In the genomic region with DNA sequence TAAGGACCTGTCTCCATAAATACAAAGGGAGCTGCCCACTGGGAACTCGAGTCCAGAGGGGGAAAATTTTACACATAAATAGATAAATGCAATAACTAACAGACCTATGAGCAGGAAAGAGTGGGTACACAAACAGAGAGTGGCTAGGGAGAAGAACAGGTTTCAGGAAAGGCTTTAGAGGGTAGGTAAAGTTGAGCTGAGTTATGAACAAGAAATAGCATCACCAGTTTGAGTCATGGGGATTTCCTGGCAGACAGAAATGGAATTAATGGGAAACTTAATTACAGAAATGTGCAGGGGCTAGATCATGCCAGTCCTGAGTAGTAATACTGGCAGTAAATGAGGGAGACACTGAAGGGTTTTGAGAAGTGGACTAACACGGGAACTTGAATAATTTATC, we compare ENCODE assay signal across 18 cellular contexts. TPM values are rescaled to one million over a fixed set of nuclear protein-coding genes. Genes with fewer than 3 reads are reported as not detected.
DNase-seq lines count a peak whose midpoint lies in the region; ATAC-seq and TF ChIP-seq lines count a peak whose summit lies in the region.
"Had no signal": no experiment of that assay in that cellular context is flagged by ENCODE, and none has a peak within 500 bp of the region (broad histone marks: within the 10 kb centered on the region; RNA-seq: fewer than 3 reads in every experiment).

No MANE protein-coding gene starts in this region.

- no peak overlapping the region for H3K4ac ChIP-seq in mesendoderm (ENCODE audit: low read depth, low read length)

- no peak overlapping the region for H2BK5ac ChIP-seq in mesendoderm (ENCODE audit: low read length)

- no peak overlapping the region for H2BK15ac ChIP-seq in mesendoderm (replicated peaks; ENCODE audit: low read depth)

- H4K8ac ChIP-seq in mesendoderm (ENCODE audit: low read depth, low read length) = no peak overlapping the region

- no CpG with 5 or more reads among the region's 2 CpGs for WGBS in mesendoderm (ENCODE audit: extremely low coverage, insufficient coverage, low lambda C conversion rate)

- TF ChIP-seq CTCF in VCaP (conservative IDR thresholded peaks at IDR 0.05) = no peak

- no peaks in the 10 kb centered on the region for H3K36me3 ChIP-seq in mesendoderm (ENCODE audit: control insufficient read depth, insufficient read depth, low read length)

- no peaks in the 10 kb centered on the region for H3K79me2 ChIP-seq in mesendoderm (ENCODE audit: control insufficient read depth, insufficient read depth, low read length)

- H3K18ac ChIP-seq in mesendoderm (ENCODE audit: low read length) = no peak overlapping the region

- no peak overlapping the region for H3K4me2 ChIP-seq in mesendoderm (ENCODE audit: low read length)

- ATAC-seq in Right ventricle myocardium inferior = no peak
- ATAC-seq in HG02884 (IDR thresholded peaks at IDR 0.05; ENCODE audit: unreplicated experiment) = no peak
- ATAC-seq: CD8-positive, alpha-beta T cell had no signal

- H3K27ac ChIP-seq in VCaP (peak overlapping the region; percentile 67), epithelial cell of prostate (no peak overlapping the region), mesendoderm (ENCODE audit: low read depth, low read length) (no peak overlapping the region)
- H3K27ac ChIP-seq: 22Rv1, GM23248 had no signal

- H3K4me3 ChIP-seq in mesendoderm (ENCODE audit: low read length) = no peak overlapping the region
- H3K4me3 ChIP-seq: GM23248 had no signal

- intact Hi-C loops in Right ventricle myocardium inferior (cut with DNase I) = no loop called here

- H3K9ac ChIP-seq in mesendoderm (ENCODE audit: low read length) = no peak overlapping the region
- H3K9ac ChIP-seq: GM23248 had no signal

- H3K23ac ChIP-seq in mesendoderm (ENCODE audit: low read length) = no peak overlapping the region

- H3K4me1 ChIP-seq in mesendoderm (ENCODE audit: control insufficient read depth, low read depth, low read length) = peaks cover 5% of the 10 kb centered on the region

- H3K56ac ChIP-seq in mesendoderm (ENCODE audit: low read length) = no peak overlapping the region

- no peak overlapping the region for H4K5ac ChIP-seq in mesendoderm (ENCODE audit: low read length)

- no peak overlapping the region for H2BK120ac ChIP-seq in mesendoderm (ENCODE audit: low read depth, low read length)

- H3K79me1 ChIP-seq in mesendoderm (ENCODE audit: low read length) = no peaks in the 10 kb centered on the region

- no peak overlapping the region for H2AK5ac ChIP-seq in mesendoderm (ENCODE audit: low read length)

- DNase-seq in NCI-H1092 treated with DMSO at 0.1 percent for 48 hours (lab: John Stamatoyannopoulos, UW) = peak; percentile 23
- no peak for DNase-seq in NCI-H1092 (lab: John Stamatoyannopoulos, UW)
- peak; percentile 5 for DNase-seq in epithelial cell of prostate (ENCODE audit: low read depth, low spot score)
- peak; percentile 2 for DNase-seq in renal cortical epithelial cell (ENCODE audit: low read depth)
- DNase-seq in Right ventricle myocardium inferior (ENCODE audit: missing footprints) = no peak
- no peak for DNase-seq in mesendoderm
- DNase-seq: CD8-positive, alpha-beta T cell; COR-L47; DMS153; DMS79 treated with DMSO at 0.1 percent for 48 hours; EL; GM23248 had no signal

- H3K27me3 ChIP-seq in mesendoderm (ENCODE audit: insufficient read depth, low read length, poor library complexity) = peaks cover 5% of the 10 kb centered on the region

RNA-seq across cellular contexts. Expression of a gene that starts 58.0 kb away (rescaled TPM):
- not detected in 2 replicates for total RNA-seq in renal cortical epithelial cell
- not detected for total RNA-seq in Right ventricle myocardium inferior
- not detected for polyA plus RNA-seq in mesendoderm (2013, experiment 1 of 2)
- 0.03 TPM for polyA plus RNA-seq in mesendoderm (2013, experiment 2 of 2)
- total RNA-seq: CD8-positive, alpha-beta T cell; GM23248; HT-29 had no signal
- polyA plus RNA-seq: BJ, CD14-positive monocyte, GM23248 had no signal

Comparison
In these comparisons a context has a peak if more than half of its experiments do, and no peak if none do; other contexts are left out.
1. DNase-seq: peak in NCI-H1092 treated with DMSO at 0.1 percent for 48 hours (single experiment), epithelial cell of prostate (single experiment) and renal cortical epithelial cell (single experiment); none in NCI-H1092 (single experiment), Right ventricle myocardium inferior (single experiment) and mesendoderm (single experiment).